In genomic region chr17:43994272-43995149, GRCh38 we compare ENCODE assay signal across 8 cellular contexts. TPM values are rescaled to one million over a fixed set of nuclear protein-coding genes. Genes with fewer than 3 reads are reported as not detected.
A peak's percentile ranks its signal among the peaks of the same experiment; 100 is the strongest.
DNase-seq lines count a peak whose midpoint lies in the region; ATAC-seq, FAIRE-seq and TF ChIP-seq lines count a peak whose summit lies in the region.

No MANE protein-coding gene starts in this region.

- no peaks in the 10 kb centered on the region for H3K9me3 Mint-ChIP-seq in naive B cell

- POLR2A ChIA-PET in AG04449 (lab: Yijun Ruan, JAX): no interaction called here

- TF ChIP-seq POLR2A in GM12892 (IDR thresholded peaks at IDR 0.05; ENCODE audit: low read depth, low read length): no peak

- H3K4me1 Mint-ChIP-seq in naive B cell: peaks cover 0 to 8% (median 0%) of the 10 kb centered on the region in 3 donors

- peak overlapping the region; percentile 50 for H3K4me3 ChIP-seq in AG04449 (ENCODE audit: low read depth, low read length)

- FAIRE-seq in GM12892 (lab: Jason Lieb, UNC): peak; percentile 88

- H3K27ac Mint-ChIP-seq in naive B cell: peak overlapping the region in 1 of 6 donors; percentile 78

- ATAC-seq in naive B cell (ENCODE audit: low read depth in 2 of 2): peak; percentile 86 to 87
- peak; percentile 77 for ATAC-seq in stimulated activated naive CD8-positive, alpha-beta T cell treated with anti-CD3 and anti-CD28 coated beads, Interleukin-15, Interleukin-2, amounts not matched to agents 100 U/mL and 50 U/mL, for 24 hours

- peaks cover 18 to 32% (median 32%) of the 10 kb centered on the region in 3 donors for H3K27me3 Mint-ChIP-seq in naive B cell

- DNase-seq in AG04449 (ENCODE audit: low read depth, low spot score) (no peak), GM12892 (ENCODE audit: insufficient read length) (peak; percentile 58), NOMO-1 treated with DMSO at 0.1 percent for 48 hours (lab: John Stamatoyannopoulos, UW; ENCODE audit: unreplicated experiment) (peak; percentile 43), fibroblast of gingiva (ENCODE audit: low read depth) (peak; percentile 54), naive B cell (peak; percentile 54), NCI-H2029 treated with DMSO at 0.1 percent for 48 hours (lab: John Stamatoyannopoulos, UW) (no peak)
- DNase-seq in activated T-cell treated with anti-CD3 and anti-CD28 coated beads, Interleukin-2, amount 50 U/mL, for 48 hours: peak; percentile 84 to 85
- DNase-seq in stimulated activated naive CD8-positive, alpha-beta T cell treated with anti-CD3 and anti-CD28 coated beads, Interleukin-15, Interleukin-2, amounts not matched to agents 100 U/mL and 50 U/mL, for 24 hours: peak; percentile 77

- peak; percentile 85 for TF ChIP-seq CTCF in AG04449 (IDR thresholded peaks at IDR 0.05; ENCODE audit: insufficient read depth, low read length, missing control alignments)

- H3K36me3 Mint-ChIP-seq in naive B cell: no peaks in the 10 kb centered on the region

- CTCF ChIA-PET in AG04449 (lab: Yijun Ruan, JAX): interaction anchor here (0.8 to 12.4 kb wide), 19 partner anchors 8 to 116 kb away, joined by 3 to 320 read pairs (median 5); partner anchors contain the start of genes MPP2, PPY and TMEM101

- peak overlapping the region in 3 of 8 donors; percentile 1 to 49 (median 41) for H3K4me3 Mint-ChIP-seq in naive B cell

RNA-seq across cellular contexts. Expression of gene NAGS, which starts 9.9 kb away (rescaled TPM):
- polyA plus RNA-seq in GM12892 (2012; ENCODE audit: missing spikeins): 0.47 TPM
- polyA plus RNA-seq in naive B cell (ENCODE audit: low read depth in 6 of 6): 1 to 10 TPM in 2 of 6 donors, under 1 TPM in 3, not detected in 1; 0.57 to 1.8 (median 0.90) TPM

RNA-seq across cellular contexts. Expression of gene TMEM101, which starts 20.3 kb away (rescaled TPM):
- 27.7 TPM for polyA plus RNA-seq in GM12892 (2012; ENCODE audit: missing spikeins)
- polyA plus RNA-seq in naive B cell (ENCODE audit: low read depth in 6 of 6): 10 to 100 TPM; 25.7 to 34.2 (median 28.9) TPM

RNA-seq across cellular contexts. Expression of gene PYY, which starts 40.8 kb away (rescaled TPM):
- polyA plus RNA-seq in GM12892 (2012; ENCODE audit: missing spikeins): not detected
- not detected for polyA plus RNA-seq in naive B cell (ENCODE audit: low read depth in 6 of 6)

RNA-seq across cellular contexts. Expression of gene PPY, which starts 52.2 kb away (rescaled TPM):
- not detected for polyA plus RNA-seq in GM12892 (2012; ENCODE audit: missing spikeins)
- polyA plus RNA-seq in naive B cell (ENCODE audit: low read depth in 6 of 6): not detected

Comparison
In these comparisons a context has a peak if more than half of its experiments do, and no peak if none do; other contexts are left out.
1. DNase-seq: peak in GM12892 (single experiment), NOMO-1 treated with DMSO at 0.1 percent for 48 hours (single experiment), activated T-cell treated with anti-CD3 and anti-CD28 coated beads, Interleukin-2, amount 50 U/mL, for 48 hours (2 of 2), fibroblast of gingiva (single experiment), naive B cell (single experiment) and stimulated activated naive CD8-positive, alpha-beta T cell treated with anti-CD3 and anti-CD28 coated beads, Interleukin-15, Interleukin-2, amounts not matched to agents 100 U/mL and 50 U/mL, for 24 hours (single experiment); none in AG04449 (single experiment) and NCI-H2029 treated with DMSO at 0.1 percent for 48 hours (single experiment).